Comparison of ENCODE assay signal across 1 cellular context in genomic region chr6:36610576-36611336, GRCh38.
TF ChIP-seq lines count a peak whose summit lies in the region.

No MANE protein-coding gene starts in this region.

TF ChIP-seq in HepG2, 621 proteins besides CTCF, POLR2A, EP300 and RAD21:
- peak; percentile 89 for TF ChIP-seq RBM22 (optimal IDR thresholded peaks at IDR 0.05; ENCODE audit: low read length)
- TF ChIP-seq NONO (IDR thresholded peaks at IDR 0.05): no peak
- TF ChIP-seq NONO (CRISPR knock-in tag; conservative IDR thresholded peaks at IDR 0.05): peak; percentile 11; the same call in 1 of the 2 replicates
- TF ChIP-seq AGO2 (optimal IDR thresholded peaks at IDR 0.05; ENCODE audit: low read depth, low read length): peak; percentile 35
- TF ChIP-seq ZEB1 (IDR thresholded peaks at IDR 0.05; ENCODE audit: insufficient replicate concordance, low read depth): no peak
TF ChIP-seq in HepG2: peak in this region for 3.
